ENCODE assay signal across 14 cellular contexts in genomic region chr1:59605184-59605583, GRCh38.
"Had no signal": no experiment of that assay in that cellular context is flagged by ENCODE, and none has a peak within 500 bp of the region (broad histone marks: within the 10 kb centered on the region; RNA-seq: fewer than 3 reads in every experiment).

No MANE protein-coding gene starts in this region.

- H3K27ac ChIP-seq: colonic mucosa, heart left ventricle, spleen, suprapubic skin had no signal

- H3K36me3 ChIP-seq: colonic mucosa, suprapubic skin had no signal

- H3K4me3 ChIP-seq: colonic mucosa, heart left ventricle, spleen, suprapubic skin had no signal

- H3K4me1 ChIP-seq: colonic mucosa, spleen, suprapubic skin had no signal

- DNase-seq: activated CD8-positive, alpha-beta T cell treated with anti-CD3 and anti-CD28 coated beads, Interleukin-2, amount 10 ng/mL, durations not matched to agents 7 days and 5 days; activated naive CD4-positive, alpha-beta T cell; colonic mucosa; effector CD8-positive, alpha-beta T cell; heart left ventricle; left ventricle myocardium superior; naive B cell; right cardiac atrium; spleen; stimulated activated CD4-positive, alpha-beta T cell treated with anti-CD3 and anti-CD28 coated beads, Interleukin-1b, Interleukin-23, amount 100 ng/mL, for 48 hours; stimulated activated naive CD4-positive, alpha-beta T cell; T1000 had no signal

- H3K27me3 Mint-ChIP-seq: naive B cell had no signal

- H3K4me1 Mint-ChIP-seq: naive B cell had no signal

- H3K27me3 ChIP-seq: colonic mucosa, heart left ventricle, spleen, suprapubic skin had no signal

- ATAC-seq: activated CD8-positive, alpha-beta T cell treated with anti-CD3 and anti-CD28 coated beads, Interleukin-2, amount 10 ng/mL, durations not matched to agents 7 days and 5 days; heart left ventricle; left ventricle myocardium superior; right cardiac atrium had no signal

- H3K27ac Mint-ChIP-seq: activated CD8-positive, alpha-beta T cell treated with anti-CD3 and anti-CD28 coated beads, Interleukin-2, amount 10 ng/mL, durations not matched to agents 7 days and 5 days; activated T-helper 1 cell treated with anti-CD3 and anti-CD28 coated beads, Interleukin-12 subunit alpha, Interleukin-12 subunit beta, Interleukin-2, Interleukin-4 antibody, amounts not matched to agents 30 ng/mL and 10 ng/mL and 1 ng/mL, durations not matched to agents 14 hours and 24 hours and 36 hours had no signal

- H3K9me3 ChIP-seq: colonic mucosa, heart left ventricle, suprapubic skin had no signal

- H3K4me3 Mint-ChIP-seq: activated CD8-positive, alpha-beta T cell treated with anti-CD3 and anti-CD28 coated beads, Interleukin-2, amount 10 ng/mL, durations not matched to agents 7 days and 5 days; activated T-helper 1 cell treated with anti-CD3 and anti-CD28 coated beads, Interleukin-12 subunit alpha, Interleukin-12 subunit beta, Interleukin-2, Interleukin-4 antibody, amounts not matched to agents 30 ng/mL and 10 ng/mL and 1 ng/mL, durations not matched to agents 14 hours and 24 hours and 36 hours; naive B cell had no signal
